In the genomic region with DNA sequence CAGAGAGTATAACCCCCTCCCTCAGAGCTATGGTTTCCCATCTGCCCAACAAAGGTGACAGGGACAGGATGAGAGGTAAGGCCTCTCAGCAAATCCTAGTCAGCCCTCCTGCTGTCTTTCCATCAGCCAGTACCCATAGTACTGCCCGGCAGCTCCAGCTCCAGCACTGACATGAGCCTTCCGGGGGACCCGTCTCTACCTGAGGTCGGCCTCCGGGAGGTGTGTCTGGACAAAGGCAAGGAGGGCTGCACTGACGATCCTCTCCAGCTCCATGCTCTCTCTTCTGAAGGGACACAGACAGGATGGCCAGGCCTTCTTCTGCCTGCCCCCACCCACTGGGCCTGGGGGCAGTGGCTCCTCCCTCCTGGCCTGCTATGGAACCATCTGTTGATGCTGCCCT, we compare ENCODE assay signal across 27 cellular contexts. TPM values are rescaled to one million over a fixed set of nuclear protein-coding genes. Genes with fewer than 3 reads are reported as not detected.
"Had no signal": no experiment of that assay in that cellular context is flagged by ENCODE, and none has a peak within 500 bp of the region (broad histone marks: within the 10 kb centered on the region; RNA-seq: fewer than 3 reads in every experiment).

No MANE protein-coding gene starts in this region.

- H3K27me3 Mint-ChIP-seq: effector memory CD8-positive, alpha-beta T cell; memory B cell; stimulated activated memory B cell treated with anti-CD40 and anti-IgM and Interleukin-4, amounts not matched to agents 10 μg/mL and 1 μg/mL and 100 μg/mL, for 72 hours had no signal

- H3K27me3 ChIP-seq: right atrium auricular region, testis, tibial artery, upper lobe of left lung had no signal

- ATAC-seq: effector memory CD8-positive, alpha-beta T cell; left ventricle myocardium superior; lower lobe of right lung; sciatic nerve; stimulated activated memory B cell treated with anti-CD40 and anti-IgM and Interleukin-4, amounts not matched to agents 10 μg/mL and 1 μg/mL and 100 μg/mL, for 72 hours; stimulated activated naive CD8-positive, alpha-beta T cell treated with anti-CD3 and anti-CD28 coated beads, Interleukin-15, Interleukin-2, amounts not matched to agents 100 U/mL and 50 U/mL, for 24 hours had no signal

- H3K4me3 Mint-ChIP-seq: effector memory CD8-positive, alpha-beta T cell; memory B cell; stimulated activated memory B cell treated with anti-CD40 and anti-IgM and Interleukin-4, amounts not matched to agents 10 μg/mL and 1 μg/mL and 100 μg/mL, for 72 hours had no signal

- H3K27ac Mint-ChIP-seq: memory B cell, nephron had no signal

- FAIRE-seq: endometrium, frontal cortex, urothelium cell line had no signal

- H3K9me3 ChIP-seq: lower lobe of right lung, prostate gland, right atrium auricular region, testis, tibial artery had no signal

- H3K27ac ChIP-seq: lower lobe of right lung, prostate gland, right atrium auricular region, testis, tibial artery, upper lobe of left lung had no signal

- H3K4me3 ChIP-seq: lower lobe of right lung, prostate gland, right atrium auricular region, testis, tibial artery, upper lobe of left lung had no signal

- DNase-seq: cortex of kidney; effector memory CD8-positive, alpha-beta T cell; hypothalamus; immature natural killer cell; islet precursor cell; left ventricle myocardium superior; lower lobe of right lung; nucleus accumbens; stimulated activated CD4-positive, alpha-beta T cell treated with anti-CD3 and anti-CD28 coated beads, Interleukin-2, amount 100 ng/mL, for 24 hours; stimulated activated CD4-positive, alpha-beta T cell treated with anti-CD3 and anti-CD28 coated beads, Interleukin-4, amount 100 ng/mL, for 24 hours; stimulated activated naive CD8-positive, alpha-beta T cell treated with anti-CD3 and anti-CD28 coated beads, Interleukin-15, Interleukin-2, amounts not matched to agents 100 U/mL and 50 U/mL, for 24 hours; substantia nigra; testis; tibial artery had no signal

- H3K9me3 Mint-ChIP-seq: effector memory CD8-positive, alpha-beta T cell; immature natural killer cell; memory B cell; nephron; stimulated activated memory B cell treated with anti-CD40 and anti-IgM and Interleukin-4, amounts not matched to agents 10 μg/mL and 1 μg/mL and 100 μg/mL, for 72 hours had no signal

RNA-seq across cellular contexts. Expression of a gene that starts 26.4 kb away (rescaled TPM):
- total RNA-seq: dermis microvascular lymphatic vessel endothelial cell, fibroblast of villous mesenchyme, left ventricle myocardium superior, osteocyte, right atrium auricular region, sciatic nerve had no signal
